In the genomic region with DNA sequence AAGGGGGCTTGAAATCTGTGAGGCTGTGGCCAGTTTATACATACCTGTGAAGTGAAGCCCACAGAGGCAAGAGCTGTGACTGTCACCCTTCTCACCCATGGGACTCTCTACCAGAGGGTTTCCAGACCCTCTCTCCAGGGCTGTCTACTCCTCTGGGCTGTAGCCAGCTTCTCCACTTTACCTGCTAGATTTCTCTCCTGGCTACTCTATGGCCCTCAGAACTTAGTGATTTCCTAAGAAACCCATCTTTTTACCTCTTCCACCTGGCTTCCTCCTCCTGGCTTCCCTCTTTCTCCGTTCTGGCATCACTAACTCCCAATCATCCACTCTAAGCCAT, we compare ENCODE assay signal across 1 cellular context.
TF ChIP-seq lines count a peak whose summit lies in the region.

No MANE protein-coding gene starts in this region.

TF ChIP-seq in IMR-90, 13 proteins besides CTCF, POLR2A, EP300 and RAD21:
- TF ChIP-seq NFE2L2 (IDR thresholded peaks at IDR 0.05; ENCODE audit: low read depth, low read length): no peak
- no peak for TF ChIP-seq MAZ (IDR thresholded peaks at IDR 0.05; ENCODE audit: borderline replicate concordance, low read depth, low read length)
- no peak for TF ChIP-seq MAFK (IDR thresholded peaks at IDR 0.05; ENCODE audit: low read depth, low read length)
- TF ChIP-seq RCOR1 (IDR thresholded peaks at IDR 0.05; ENCODE audit: insufficient replicate concordance, low read length): no peak
- no peak for TF ChIP-seq CHD1 (IDR thresholded peaks at IDR 0.05; ENCODE audit: low read depth, low read length)
- TF ChIP-seq, protein P1, sequence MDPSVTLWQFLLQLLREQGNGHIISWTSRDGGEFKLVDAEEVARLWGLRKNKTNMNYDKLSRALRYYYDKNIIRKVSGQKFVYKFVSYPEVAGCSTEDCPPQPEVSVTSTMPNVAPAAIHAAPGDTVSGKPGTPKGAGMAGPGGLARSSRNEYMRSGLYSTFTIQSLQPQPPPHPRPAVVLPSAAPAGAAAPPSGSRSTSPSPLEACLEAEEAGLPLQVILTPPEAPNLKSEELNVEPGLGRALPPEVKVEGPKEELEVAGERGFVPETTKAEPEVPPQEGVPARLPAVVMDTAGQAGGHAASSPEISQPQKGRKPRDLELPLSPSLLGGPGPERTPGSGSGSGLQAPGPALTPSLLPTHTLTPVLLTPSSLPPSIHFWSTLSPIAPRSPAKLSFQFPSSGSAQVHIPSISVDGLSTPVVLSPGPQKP (IDR thresholded peaks at IDR 0.05; ENCODE audit: borderline replicate concordance, low read depth, low read length): no peak
- TF ChIP-seq SMC3 (IDR thresholded peaks at IDR 0.05; ENCODE audit: low read depth, low read length): no peak
- TF ChIP-seq USF2 (IDR thresholded peaks at IDR 0.05; ENCODE audit: low read depth, low read length): no peak
- no peak for TF ChIP-seq RFX5 (IDR thresholded peaks at IDR 0.05; ENCODE audit: low read depth, low read length)
- no peak for TF ChIP-seq FOS (IDR thresholded peaks at IDR 0.05; ENCODE audit: low read depth, low read length)
